Comparison of ENCODE assay signal across 8 cellular contexts in genomic region chr15:98428253-98428989, GRCh38.
DNase-seq lines count a peak whose midpoint lies in the region; ATAC-seq and TF ChIP-seq lines count a peak whose summit lies in the region.

No MANE protein-coding gene starts in this region.

- TF ChIP-seq EP300 in upper lobe of left lung (IDR thresholded peaks at IDR 0.05) = no peak

- H3K4me3 Mint-ChIP-seq in CD4-positive, alpha-beta memory T cell = peak overlapping the region; percentile 36 to 71 (median 63)
- H3K4me3 Mint-ChIP-seq in activated naive CD8-positive, alpha-beta T cell treated with anti-CD3 and anti-CD28 coated beads for 36 hours = peak overlapping the region; percentile 57

- H3K4me2 ChIP-seq in trophoblast cell (ENCODE audit: low read length) = peak overlapping the region; percentile 86

- H3K9ac ChIP-seq in trophoblast cell (ENCODE audit: low read length) = no peak overlapping the region

- no peaks in the 10 kb centered on the region for H3K27me3 ChIP-seq in CD4-positive, alpha-beta memory T cell (ENCODE audit: insufficient read depth, low read length)
- H3K27me3 ChIP-seq in cardiac muscle cell = peaks cover 52% of the 10 kb centered on the region
- no peaks in the 10 kb centered on the region for H3K27me3 ChIP-seq in trophoblast cell (ENCODE audit: insufficient read depth, low read length)
- H3K27me3 ChIP-seq in upper lobe of left lung = peaks cover 0 to 5% (median 2%) of the 10 kb centered on the region in 4 donors

- no peak overlapping the region for H2BK120ac ChIP-seq in trophoblast cell (ENCODE audit: insufficient read depth, low read length, poor library complexity)

- H3K4me1 ChIP-seq in CD4-positive, alpha-beta memory T cell (ENCODE audit: insufficient read depth, low read length) = peaks cover 4% of the 10 kb centered on the region
- H3K4me1 ChIP-seq in cardiac muscle cell (ENCODE audit: low read depth) = no peaks in the 10 kb centered on the region
- peaks cover 2 to 3% of the 10 kb centered on the region in 2 experiments for H3K4me1 ChIP-seq in trophoblast cell (ENCODE audit: control insufficient read depth in 1 of 2, insufficient read depth in 2 of 2, low read length in 2 of 2)
- H3K4me1 ChIP-seq in upper lobe of left lung = peaks cover 0 to 9% (median 8%) of the 10 kb centered on the region in 4 donors

- no peak overlapping the region for H4K91ac ChIP-seq in trophoblast cell (ENCODE audit: low read depth, low read length)

- peaks cover 2 to 10% (median 8%) of the 10 kb centered on the region in 4 donors for H3K4me1 Mint-ChIP-seq in CD4-positive, alpha-beta memory T cell
- peaks cover 3% of the 10 kb centered on the region for H3K4me1 Mint-ChIP-seq in activated naive CD8-positive, alpha-beta T cell treated with anti-CD3 and anti-CD28 coated beads for 36 hours

- no peak overlapping the region for H3K4ac ChIP-seq in trophoblast cell (ENCODE audit: low read depth, low read length)

- no peak overlapping the region for H3K14ac ChIP-seq in trophoblast cell (ENCODE audit: low read length)

- no peaks in the 10 kb centered on the region for H3K36me3 ChIP-seq in CD4-positive, alpha-beta memory T cell (ENCODE audit: insufficient read depth, low read length)
- H3K36me3 ChIP-seq in cardiac muscle cell (no peaks in the 10 kb centered on the region), trophoblast cell (ENCODE audit: control insufficient read depth in 1 of 2, insufficient read depth in 2 of 2, low read length in 2 of 2) (no peaks in the 10 kb centered on the region), upper lobe of left lung (no peaks in the 10 kb centered on the region)

- in situ Hi-C loops in SK-MEL-5 (cut with HindIII; ENCODE audit: low pct_unique_long_range_greater_than_20kb, low sequenced_read_pairs) = no loop called here

- H2AK5ac ChIP-seq in trophoblast cell (ENCODE audit: low read length) = no peak overlapping the region

- H3K27me3 Mint-ChIP-seq in CD4-positive, alpha-beta memory T cell = peaks cover 26 to 30% of the 10 kb centered on the region in 2 donors
- peaks cover 51% of the 10 kb centered on the region for H3K27me3 Mint-ChIP-seq in activated naive CD8-positive, alpha-beta T cell treated with anti-CD3 and anti-CD28 coated beads for 36 hours

- DNase-seq in CD4-positive, alpha-beta memory T cell = peak in 4 of 5 donors; percentile 33 to 43 (median 36)
- DNase-seq in SK-MEL-5 (ENCODE audit: low read depth, low spot score) (peak; percentile 77), cardiac muscle cell (ENCODE audit: low read depth in 1 of 2, low spot score in 1 of 2) (peak; percentile 62 to 76), trophoblast cell (peak; percentile 34 to 69), upper lobe of left lung (peak; percentile 67 to 94)
- DNase-seq in activated naive CD8-positive, alpha-beta T cell treated with anti-CD3 and anti-CD28 coated beads for 36 hours = peak; percentile 72

- no peaks in the 10 kb centered on the region for H3K9me3 Mint-ChIP-seq in CD4-positive, alpha-beta memory T cell
- no peaks in the 10 kb centered on the region for H3K9me3 Mint-ChIP-seq in activated naive CD8-positive, alpha-beta T cell treated with anti-CD3 and anti-CD28 coated beads for 36 hours

- CTCF ChIA-PET in CD4-positive, alpha-beta memory T cell (lab: Charles Lee; ENCODE audit: partially characterized antibody) = interaction anchor here (0.5 to 5.2 kb wide), 16 partner anchors 8 to 531 kb away, joined by 3 to 38 read pairs (median 3); no protein-coding TSS in a partner anchor

- H3K79me1 ChIP-seq in trophoblast cell (ENCODE audit: low read length) = no peaks in the 10 kb centered on the region

- intact Hi-C loops in CD4-positive, alpha-beta memory T cell (cut with micrococcal nuclease) = loop anchor here (1.0 to 10.0 kb wide), 2 partner anchors 117 to 524 kb away; no protein-coding TSS in a partner anchor

- no peak overlapping the region for H2BK12ac ChIP-seq in trophoblast cell (ENCODE audit: low read length)

- H3K27ac Mint-ChIP-seq in CD4-positive, alpha-beta memory T cell = no peak overlapping the region
- no peak overlapping the region for H3K27ac Mint-ChIP-seq in activated naive CD8-positive, alpha-beta T cell treated with anti-CD3 and anti-CD28 coated beads for 36 hours

- no peak overlapping the region for H2BK5ac ChIP-seq in trophoblast cell (ENCODE audit: low read depth, low read length, poor library complexity)

- H3K23ac ChIP-seq in trophoblast cell (ENCODE audit: low read length) = no peak overlapping the region

- no peak overlapping the region for H3K4me3 ChIP-seq in CD4-positive, alpha-beta memory T cell (ENCODE audit: low read length in 2 of 2)
- H3K4me3 ChIP-seq in cardiac muscle cell (peak overlapping the region; percentile 16), trophoblast cell (ENCODE audit: low read depth, low read length) (no peak overlapping the region), upper lobe of left lung (peak overlapping the region in 3 of 4 donors; percentile 14 to 42 (median 39))

- TF ChIP-seq POLR2A in upper lobe of left lung (IDR thresholded peaks at IDR 0.05) = no peak

- peak; percentile 58 for TF ChIP-seq CTCF in cardiac muscle cell (IDR thresholded peaks at IDR 0.05; ENCODE audit: low read depth, low read length)
- TF ChIP-seq CTCF in upper lobe of left lung (IDR thresholded peaks at IDR 0.05) = peak; percentile 82 to 93 (median 86)

- no CpG with 5 or more reads among the region's 49 CpGs for WGBS in trophoblast cell (ENCODE audit: extremely low coverage, insufficient coverage, insufficient read length)
- 7 to 10% methylated on average over 16 to 32 of the region's 49 CpGs for WGBS in upper lobe of left lung, 2 donors

- POLR2A ChIA-PET in CD4-positive, alpha-beta memory T cell (lab: Charles Lee; ENCODE audit: partially characterized antibody) = no interaction called here

- peak; percentile 96 for ATAC-seq in GM19372 (IDR thresholded peaks at IDR 0.05; ENCODE audit: low read depth, unreplicated experiment)
- peak; percentile 93 for ATAC-seq in HG03442 (IDR thresholded peaks at IDR 0.05; ENCODE audit: unreplicated experiment)
- ATAC-seq in upper lobe of left lung (ENCODE audit: low FRiP score in 2 of 2) = peak; percentile 68 to 95

- H4K8ac ChIP-seq in trophoblast cell (ENCODE audit: low read depth, low read length) = peak overlapping the region; percentile 26

- no peaks in the 10 kb centered on the region for H3K36me3 Mint-ChIP-seq in CD4-positive, alpha-beta memory T cell
- H3K36me3 Mint-ChIP-seq in activated naive CD8-positive, alpha-beta T cell treated with anti-CD3 and anti-CD28 coated beads for 36 hours = no peaks in the 10 kb centered on the region

- no peak overlapping the region for H3K27ac ChIP-seq in CD4-positive, alpha-beta memory T cell (ENCODE audit: low read depth, low read length)
- H3K27ac ChIP-seq in cardiac muscle cell = no peak overlapping the region
- H3K27ac ChIP-seq in trophoblast cell (ENCODE audit: low read depth, low read length) = no peak overlapping the region
- no peak overlapping the region for H3K27ac ChIP-seq in upper lobe of left lung

- no peak overlapping the region for H3K18ac ChIP-seq in trophoblast cell (ENCODE audit: low read length)

- H3K79me2 ChIP-seq in trophoblast cell (ENCODE audit: control insufficient read depth, insufficient read depth, low read length, poor library complexity) = no peaks in the 10 kb centered on the region

- no peaks in the 10 kb centered on the region for H3K9me3 ChIP-seq in CD4-positive, alpha-beta memory T cell (ENCODE audit: control insufficient read depth in 1 of 2, low read length in 2 of 2)
- H3K9me3 ChIP-seq in cardiac muscle cell (ENCODE audit: low read depth) (no peaks in the 10 kb centered on the region), trophoblast cell (ENCODE audit: insufficient read depth, low read depth, low read length) (peaks cover 3% of the 10 kb centered on the region), upper lobe of left lung (no peaks in the 10 kb centered on the region)

- H4K12ac ChIP-seq in trophoblast cell (ENCODE audit: low read depth, low read length) = no peak overlapping the region

- H2AFZ ChIP-seq in trophoblast cell (ENCODE audit: insufficient read depth, low read length, poor library complexity) = peak overlapping the region; percentile 56

Comparison
In these comparisons a context has a peak if more than half of its experiments do, and no peak if none do; other contexts are left out.
1. H3K4me3 ChIP-seq: peak in cardiac muscle cell (single experiment) and upper lobe of left lung (3 of 4); none in CD4-positive, alpha-beta memory T cell (0 of 2) and trophoblast cell (single experiment).
2. Peak in every context shown above with its lines, with median percentiles within 50 percentile points of each other: DNase-seq and ATAC-seq.